11 cellular contexts compared by ENCODE assay signal in genomic region chr16:81617021-81617346, GRCh38.
A peak's percentile ranks its signal among the peaks of the same experiment; 100 is the strongest.
DNase-seq lines count a peak whose midpoint lies in the region; ATAC-seq and TF ChIP-seq lines count a peak whose summit lies in the region.
"Had no signal": no experiment of that assay in that cellular context is flagged by ENCODE, and none has a peak within 500 bp of the region (broad histone marks: within the 10 kb centered on the region; RNA-seq: fewer than 3 reads in every experiment).

No MANE protein-coding gene starts in this region.

- no peak for DNase-seq in CD4-positive, CD25-positive, alpha-beta regulatory T cell
- no peak for DNase-seq in central memory CD8-positive, alpha-beta T cell (ENCODE audit: low spot score in 2 of 2)
- DNase-seq in NCI-H1417 (lab: John Stamatoyannopoulos, UW), result no peak
- DNase-seq: NCI-H1092 treated with DMSO at 0.1 percent for 48 hours, SHP77 had no signal

- H3K27me3 Mint-ChIP-seq in CD4-positive, CD25-positive, alpha-beta regulatory T cell, result no peaks in the 10 kb centered on the region
- H3K27me3 Mint-ChIP-seq in central memory CD8-positive, alpha-beta T cell, result no peaks in the 10 kb centered on the region

- no peaks in the 10 kb centered on the region for H3K36me3 Mint-ChIP-seq in CD4-positive, CD25-positive, alpha-beta regulatory T cell
- peaks cover 6% of the 10 kb centered on the region for H3K36me3 Mint-ChIP-seq in central memory CD8-positive, alpha-beta T cell (ENCODE audit: insufficient read depth)

- peak overlapping the region in 1 of 3 donors; percentile 93 for H3K27ac Mint-ChIP-seq in CD4-positive, CD25-positive, alpha-beta regulatory T cell
- no peak overlapping the region for H3K27ac Mint-ChIP-seq in central memory CD8-positive, alpha-beta T cell (ENCODE audit: low read depth)
- H3K27ac Mint-ChIP-seq: WTC11 had no signal

- H3K4me3 Mint-ChIP-seq in CD4-positive, CD25-positive, alpha-beta regulatory T cell, result peak overlapping the region in 3 of 4 donors; percentile 23 to 76 (median 75)
- peak overlapping the region; percentile 61 for H3K4me3 Mint-ChIP-seq in central memory CD8-positive, alpha-beta T cell
- H3K4me3 Mint-ChIP-seq: WTC11 had no signal

- no peaks in the 10 kb centered on the region for H3K27me3 ChIP-seq in CD4-positive, CD25-positive, alpha-beta regulatory T cell (ENCODE audit: control insufficient read depth, insufficient read depth, low read length)
- H3K27me3 ChIP-seq in KMS-11 (ENCODE audit: insufficient read depth, low read depth) (no peaks in the 10 kb centered on the region), neutrophil (no peaks in the 10 kb centered on the region)

- peaks cover under 1% of the 10 kb centered on the region for H3K36me3 ChIP-seq in CD4-positive, CD25-positive, alpha-beta regulatory T cell (ENCODE audit: control insufficient read depth, insufficient read depth, low read length)
- peaks cover 5% of the 10 kb centered on the region; the same call in 1 of the 2 replicates for H3K36me3 ChIP-seq in KMS-11 (ENCODE audit: insufficient read depth)
- peaks cover 72% of the 10 kb centered on the region for H3K36me3 ChIP-seq in neutrophil

- H3K27ac ChIP-seq in CD4-positive, CD25-positive, alpha-beta regulatory T cell (ENCODE audit: insufficient read depth, low read length, poor library complexity, severe bottlenecking), result peak overlapping the region; percentile 87
- H3K27ac ChIP-seq in KMS-11, result peak overlapping the region; percentile 55; the same call in 1 of the 2 replicates
- H3K27ac ChIP-seq in neutrophil, result peak overlapping the region; percentile 58
- H3K27ac ChIP-seq: HL-60 had no signal

- H3K9me3 Mint-ChIP-seq in CD4-positive, CD25-positive, alpha-beta regulatory T cell, result no peaks in the 10 kb centered on the region
- H3K9me3 Mint-ChIP-seq in central memory CD8-positive, alpha-beta T cell, result no peaks in the 10 kb centered on the region
- H3K9me3 Mint-ChIP-seq: WTC11 had no signal

- H3K4me2 ChIP-seq in KMS-11, result peak overlapping the region; percentile 30; the same call in 1 of the 2 replicates

- no peaks in the 10 kb centered on the region for H3K9me3 ChIP-seq in CD4-positive, CD25-positive, alpha-beta regulatory T cell (ENCODE audit: control insufficient read depth in 2 of 2, low read length in 2 of 2)
- no peaks in the 10 kb centered on the region for H3K9me3 ChIP-seq in neutrophil

- H3K79me2 ChIP-seq in KMS-11 (ENCODE audit: insufficient read depth, low read depth), result peaks cover 6% of the 10 kb centered on the region; the same call in 1 of the 2 replicates

- peak overlapping the region; percentile 65 for H3K4me3 ChIP-seq in CD4-positive, CD25-positive, alpha-beta regulatory T cell (ENCODE audit: low read depth, low read length)
- H3K4me3 ChIP-seq in KMS-11 (IDR thresholded peaks at IDR 0.05; ENCODE audit: insufficient read depth, low read depth, low read length) (no peak overlapping the region), neutrophil (ENCODE audit: low read depth in 1 of 2, low read length in 1 of 2) (no peak overlapping the region)

- peaks cover 19% of the 10 kb centered on the region for H3K4me1 ChIP-seq in CD4-positive, CD25-positive, alpha-beta regulatory T cell (ENCODE audit: control insufficient read depth, insufficient read depth, low read length, poor library complexity, severe bottlenecking)
- H3K4me1 ChIP-seq in KMS-11 (ENCODE audit: low read depth, poor library complexity, severe bottlenecking), result peaks cover 33% of the 10 kb centered on the region
- H3K4me1 ChIP-seq in neutrophil (ENCODE audit: control insufficient read depth in 1 of 2, insufficient read depth in 1 of 2, low read depth in 1 of 2, low read length in 1 of 2), result peaks cover 10 to 11% of the 10 kb centered on the region in 2 experiments

- peaks cover 0 to 16% (median 12%) of the 10 kb centered on the region in 4 donors for H3K4me1 Mint-ChIP-seq in CD4-positive, CD25-positive, alpha-beta regulatory T cell
- peaks cover 7% of the 10 kb centered on the region for H3K4me1 Mint-ChIP-seq in central memory CD8-positive, alpha-beta T cell
- H3K4me1 Mint-ChIP-seq: WTC11 had no signal

- 0 out of 2 replicates have a peak, but pooled peaks cover 3% of the 10 kb centered on the region for H4K20me1 ChIP-seq in KMS-11 (ENCODE audit: insufficient read depth)

- no peak overlapping the region for H3K9ac ChIP-seq in KMS-11

- no peak for TF ChIP-seq CTCF in KMS-11 (conservative IDR thresholded peaks at IDR 0.05; ENCODE audit: low read depth, low read length)
- TF ChIP-seq CTCF in neutrophil (IDR thresholded peaks at IDR 0.05), result no peak

- H2AFZ ChIP-seq in KMS-11 (ENCODE audit: low read depth), result no peak overlapping the region

- ATAC-seq in CD4-positive, CD25-positive, alpha-beta regulatory T cell (ENCODE audit: low read depth in 2 of 2), result no peak
- ATAC-seq in central memory CD8-positive, alpha-beta T cell (replicated peaks; ENCODE audit: extremely low read depth, poor library complexity, severe bottlenecking), result no peak
- ATAC-seq in HG03439 (IDR thresholded peaks at IDR 0.05; ENCODE audit: unreplicated experiment) (no peak), HG03139 (IDR thresholded peaks at IDR 0.05; ENCODE audit: unreplicated experiment) (no peak)
